In the genomic region with DNA sequence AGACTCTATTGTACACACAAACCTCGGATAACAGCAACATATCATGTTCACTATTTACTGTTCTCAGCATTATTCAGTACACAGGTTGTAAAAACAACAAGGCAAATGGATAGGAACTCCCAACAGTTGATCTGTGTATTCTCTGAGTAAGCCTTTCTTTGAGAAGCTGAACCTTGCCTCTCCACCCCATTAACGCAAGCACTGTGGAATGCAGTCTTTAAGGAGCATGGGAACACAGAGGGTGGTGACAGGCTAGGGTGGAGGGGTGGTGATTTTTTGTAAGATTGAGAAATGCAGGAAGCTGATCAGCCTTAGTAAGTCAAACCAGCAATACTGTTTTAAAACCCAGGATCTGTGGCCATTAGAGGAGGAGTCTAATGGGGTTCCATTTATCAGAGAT, we compare ENCODE assay signal across 11 cellular contexts. TPM values are rescaled to one million over a fixed set of nuclear protein-coding genes. Genes with fewer than 3 reads are reported as not detected.
DNase-seq lines count a peak whose midpoint lies in the region; ATAC-seq and TF ChIP-seq lines count a peak whose summit lies in the region.
"Had no signal": no experiment of that assay in that cellular context is flagged by ENCODE, and none has a peak within 500 bp of the region (broad histone marks: within the 10 kb centered on the region; RNA-seq: fewer than 3 reads in every experiment).

No MANE protein-coding gene starts in this region.

- peak; percentile 96 for ATAC-seq in foreskin keratinocyte
- no peak for ATAC-seq in natural killer cell treated with Interleukin-12 subunit alpha and Interleukin-12 subunit beta and Interleukin-15 and Interleukin-18, amount 100 ng/mL, for 72 hours
- no peak for ATAC-seq in HG03097 (IDR thresholded peaks at IDR 0.05; ENCODE audit: low FRiP score, unreplicated experiment)
- ATAC-seq: activated naive CD8-positive, alpha-beta T cell treated with anti-CD3 and anti-CD28 coated beads, Interleukin-2, amount 50 U/mL, for 24 hours had no signal

- 13 to 31% methylated on average over 2 of the region's 2 CpGs for WGBS in sigmoid colon, 2 donors

- H3K9ac ChIP-seq in SK-N-MC (ENCODE audit: insufficient read length): peak overlapping the region; percentile 88

- peaks cover 3 to 20% of the 10 kb centered on the region in 2 donors for H3K27me3 Mint-ChIP-seq in natural killer cell treated with Interleukin-12 subunit alpha and Interleukin-12 subunit beta and Interleukin-15 and Interleukin-18, amount 100 ng/mL, for 72 hours

- H3K4me1 Mint-ChIP-seq in natural killer cell treated with Interleukin-12 subunit alpha and Interleukin-12 subunit beta and Interleukin-15 and Interleukin-18, amount 100 ng/mL, for 72 hours (ENCODE audit: low read depth in 2 of 2): no peaks in the 10 kb centered on the region
- H3K4me1 Mint-ChIP-seq: activated naive CD8-positive, alpha-beta T cell treated with anti-CD3 and anti-CD28 coated beads, Interleukin-2, amount 50 U/mL, for 24 hours had no signal

- H3K4me3 Mint-ChIP-seq in natural killer cell treated with Interleukin-12 subunit alpha and Interleukin-12 subunit beta and Interleukin-15 and Interleukin-18, amount 100 ng/mL, for 72 hours: no peak overlapping the region
- H3K4me3 Mint-ChIP-seq: activated naive CD8-positive, alpha-beta T cell treated with anti-CD3 and anti-CD28 coated beads, Interleukin-2, amount 50 U/mL, for 24 hours had no signal

- peaks cover 32% of the 10 kb centered on the region for H3K4me1 ChIP-seq in foreskin keratinocyte
- peaks cover 0 to 3% (median 0%) of the 10 kb centered on the region in 4 donors for H3K4me1 ChIP-seq in sigmoid colon
- H3K4me1 ChIP-seq: tibial artery had no signal

- TF ChIP-seq POLR2A in sigmoid colon (IDR thresholded peaks at IDR 0.05): no peak

- DNase-seq in GM04503 (ENCODE audit: low read depth): peak; percentile 94
- DNase-seq in SK-N-MC (ENCODE audit: low read depth, low spot score): peak; percentile 80
- DNase-seq in foreskin keratinocyte: peak; percentile 98 to 99
- DNase-seq in retina: peak; percentile 18
- DNase-seq in NCI-H2081 treated with DMSO at 0.1 percent for 48 hours (lab: John Stamatoyannopoulos, UW): no peak
- DNase-seq in natural killer cell treated with Interleukin-12 subunit alpha and Interleukin-12 subunit beta and Interleukin-15 and Interleukin-18, amount 100 ng/mL, for 72 hours (ENCODE audit: low spot score): no peak
- no peak for DNase-seq in sigmoid colon
- DNase-seq: activated naive CD8-positive, alpha-beta T cell treated with anti-CD3 and anti-CD28 coated beads, Interleukin-2, amount 50 U/mL, for 24 hours; NCI-H524; tibial artery had no signal

- H3K36me3 Mint-ChIP-seq in natural killer cell treated with Interleukin-12 subunit alpha and Interleukin-12 subunit beta and Interleukin-15 and Interleukin-18, amount 100 ng/mL, for 72 hours: no peaks in the 10 kb centered on the region

- H3K27ac Mint-ChIP-seq in natural killer cell treated with Interleukin-12 subunit alpha and Interleukin-12 subunit beta and Interleukin-15 and Interleukin-18, amount 100 ng/mL, for 72 hours: no peak overlapping the region
- H3K27ac Mint-ChIP-seq: activated naive CD8-positive, alpha-beta T cell treated with anti-CD3 and anti-CD28 coated beads, Interleukin-2, amount 50 U/mL, for 24 hours had no signal

- no peak for TF ChIP-seq CTCF in foreskin keratinocyte (conservative IDR thresholded peaks at IDR 0.05)
- TF ChIP-seq CTCF in sigmoid colon (IDR thresholded peaks at IDR 0.05): no peak

- H3K36me3 ChIP-seq in SK-N-MC (ENCODE audit: insufficient read depth, low read length): no peaks in the 10 kb centered on the region
- no peaks in the 10 kb centered on the region for H3K36me3 ChIP-seq in sigmoid colon
- H3K36me3 ChIP-seq: tibial artery had no signal

- H3K9me3 Mint-ChIP-seq in natural killer cell treated with Interleukin-12 subunit alpha and Interleukin-12 subunit beta and Interleukin-15 and Interleukin-18, amount 100 ng/mL, for 72 hours: peaks cover 3% of the 10 kb centered on the region
- H3K9me3 Mint-ChIP-seq: activated naive CD8-positive, alpha-beta T cell treated with anti-CD3 and anti-CD28 coated beads, Interleukin-2, amount 50 U/mL, for 24 hours had no signal

- intact Hi-C loops in sigmoid colon (cut with DNase I): no loop called here

- H3K4me3 ChIP-seq in SK-N-MC: peak overlapping the region; percentile 73
- no peak overlapping the region for H3K4me3 ChIP-seq in sigmoid colon
- H3K4me3 ChIP-seq: tibial artery had no signal

- no peaks in the 10 kb centered on the region for H3K9me3 ChIP-seq in SK-N-MC (ENCODE audit: low read depth, low read length)
- no peaks in the 10 kb centered on the region for H3K9me3 ChIP-seq in sigmoid colon
- H3K9me3 ChIP-seq: tibial artery had no signal

- no peaks in the 10 kb centered on the region for H3K27me3 ChIP-seq in foreskin keratinocyte
- no peaks in the 10 kb centered on the region for H3K27me3 ChIP-seq in sigmoid colon
- H3K27me3 ChIP-seq: tibial artery had no signal

- TF ChIP-seq EP300 in sigmoid colon (IDR thresholded peaks at IDR 0.05): no peak

- H3K27ac ChIP-seq in SK-N-MC (peak overlapping the region; percentile 100), foreskin keratinocyte (peak overlapping the region; percentile 100), sigmoid colon (no peak overlapping the region)
- H3K27ac ChIP-seq: tibial artery had no signal

RNA-seq across cellular contexts. Expression of a gene that starts 19.6 kb away (rescaled TPM):
- total RNA-seq in foreskin keratinocyte (not detected in 2 replicates), sigmoid colon (not detected)
- polyA plus RNA-seq in foreskin keratinocyte (not detected in 2 replicates), sigmoid colon (not detected)
- not detected for total RNA-seq in natural killer cell treated with Interleukin-12 subunit alpha and Interleukin-12 subunit beta and Interleukin-15 and Interleukin-18, amount 100 ng/mL, for 72 hours

RNA-seq across cellular contexts. Expression of a gene that starts 21.5 kb away (rescaled TPM):
- total RNA-seq in foreskin keratinocyte: 0.56 and 0.88 TPM in 2 replicates
- 0.49 and 0.58 TPM in 2 replicates for polyA plus RNA-seq in foreskin keratinocyte
- not detected for total RNA-seq in natural killer cell treated with Interleukin-12 subunit alpha and Interleukin-12 subunit beta and Interleukin-15 and Interleukin-18, amount 100 ng/mL, for 72 hours
- not detected for total RNA-seq in sigmoid colon
- polyA plus RNA-seq in sigmoid colon: 1 to 10 TPM in 1 of 3 donors, under 1 TPM in 1, not detected in 1; 0.04 to 1.2 TPM

RNA-seq across cellular contexts. Expression of a gene that starts 39.1 kb away (rescaled TPM):
- total RNA-seq in foreskin keratinocyte (0.07 TPM in 1 of 2 replicates, not detected in the other), sigmoid colon (not detected)
- polyA plus RNA-seq in foreskin keratinocyte (0.07 TPM in 1 of 2 replicates, not detected in the other), sigmoid colon (under 1 TPM in 1 of 3 donors, not detected in 2; 0.07 TPM)
- not detected for total RNA-seq in natural killer cell treated with Interleukin-12 subunit alpha and Interleukin-12 subunit beta and Interleukin-15 and Interleukin-18, amount 100 ng/mL, for 72 hours

Comparison
In these comparisons a context has a peak if more than half of its experiments do, and no peak if none do; other contexts are left out.
1. DNase-seq: peak in GM04503 (single experiment), SK-N-MC (single experiment), foreskin keratinocyte (2 of 2) and retina (single experiment); none in NCI-H2081 treated with DMSO at 0.1 percent for 48 hours (single experiment), natural killer cell treated with Interleukin-12 subunit alpha and Interleukin-12 subunit beta and Interleukin-15 and Interleukin-18, amount 100 ng/mL, for 72 hours (single experiment) and sigmoid colon (single experiment).
2. H3K27ac ChIP-seq: peak in SK-N-MC (single experiment) and foreskin keratinocyte (single experiment); none in sigmoid colon (0 of 4).